ENCODE assay signal across 2 cellular contexts in the genomic region with DNA sequence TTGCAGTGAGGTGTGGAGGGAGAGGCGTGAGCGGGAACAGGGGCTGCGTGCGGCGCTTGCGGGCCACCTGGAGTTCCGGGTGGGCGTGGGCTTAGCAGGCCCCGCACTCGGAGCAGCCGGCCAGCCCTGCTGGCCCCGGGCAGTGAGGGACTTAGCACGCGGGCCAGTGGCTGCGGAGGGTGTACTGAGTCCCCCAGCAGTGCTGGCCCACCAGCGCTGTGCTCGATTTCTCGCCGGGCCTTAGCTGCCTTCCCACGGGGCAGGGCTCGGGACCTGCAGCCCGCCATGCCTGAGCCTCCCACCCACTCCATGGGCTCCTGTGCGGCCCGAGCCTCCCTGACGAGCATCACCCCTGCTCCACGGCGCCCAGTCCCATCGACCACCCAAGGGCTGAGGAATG. TPM values are rescaled to one million over a fixed set of nuclear protein-coding genes. Genes with fewer than 3 reads are reported as not detected.
"Had no signal": no experiment of that assay in that cellular context is flagged by ENCODE, and none has a peak within 500 bp of the region (broad histone marks: within the 10 kb centered on the region; RNA-seq: fewer than 3 reads in every experiment).

No MANE protein-coding gene starts in this region.

RNA-seq across cellular contexts. Expression of gene CCDC38, which starts 26.7 kb away (rescaled TPM):
- total RNA-seq: G401, GM12878 had no signal

RNA-seq across cellular contexts. Expression of gene HAL, which starts 27.0 kb away (rescaled TPM):
- total RNA-seq: G401 had no signal
